In the genomic region with DNA sequence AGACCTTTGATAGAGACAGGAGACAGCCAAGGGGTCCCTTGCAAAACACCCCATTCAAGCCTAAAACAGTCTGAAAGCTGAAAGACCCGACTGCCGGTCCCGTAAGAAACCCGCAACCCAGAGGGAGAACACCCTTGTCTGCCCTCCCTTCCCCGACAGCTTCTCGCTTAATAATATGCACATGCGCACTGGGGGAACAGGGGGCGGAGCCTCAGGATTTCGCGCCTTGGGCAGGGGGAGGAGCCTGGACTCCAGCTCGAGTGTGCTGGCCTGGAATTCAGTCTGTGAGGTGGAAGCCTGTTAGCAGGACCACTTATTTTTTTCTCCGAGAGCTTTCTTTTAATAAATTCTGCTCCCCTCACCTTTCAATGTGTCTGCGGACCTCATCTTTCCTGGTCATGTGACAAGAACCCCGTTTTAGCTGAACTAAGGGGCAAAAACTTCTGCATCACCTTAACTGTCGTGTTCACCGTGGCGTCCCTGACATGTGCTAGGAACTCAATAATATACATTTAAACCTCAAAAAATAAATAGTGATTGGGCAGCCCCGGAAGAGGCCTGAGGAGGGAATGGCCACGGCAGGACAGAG, we compare ENCODE assay signal across 8 cellular contexts.
DNase-seq lines count a peak whose midpoint lies in the region; ATAC-seq lines count a peak whose summit lies in the region.

No MANE protein-coding gene starts in this region.

- H3K9me3 ChIP-seq in NT2/D1 (ENCODE audit: insufficient read depth, low read length) = no peaks in the 10 kb centered on the region

- H3K4me3 Mint-ChIP-seq in activated naive CD8-positive, alpha-beta T cell treated with anti-CD3 and anti-CD28 coated beads, Interleukin-2, amount 50 U/mL, for 24 hours = peak overlapping the region; percentile 39

- H3K9ac ChIP-seq in NT2/D1 (ENCODE audit: insufficient read length, low read depth) = peak overlapping the region; percentile 36

- H3K27me3 ChIP-seq in NT2/D1 (ENCODE audit: insufficient read depth, insufficient read length) = no peaks in the 10 kb centered on the region

- DNase-seq in NT2/D1 (ENCODE audit: low read depth, low spot score) (peak; percentile 22), iPS-NIHi11 (ENCODE audit: low spot score) (peak; percentile 86), dedifferentiated amniotic fluid mesenchymal stem cell (ENCODE audit: extremely low spot score) (no peak)
- peak; percentile 75 for DNase-seq in activated naive CD8-positive, alpha-beta T cell treated with anti-CD3 and anti-CD28 coated beads, Interleukin-2, amount 50 U/mL, for 24 hours
- DNase-seq in stimulated activated CD4-positive, alpha-beta T cell treated with anti-CD3 and anti-CD28 coated beads, Interleukin-4, amount 100 ng/mL, for 4 hours = peak; percentile 55 to 56
- no peak for DNase-seq in effector CD4-positive, alpha-beta T cell

- peak overlapping the region; percentile 87 for H3K27ac Mint-ChIP-seq in activated naive CD8-positive, alpha-beta T cell treated with anti-CD3 and anti-CD28 coated beads, Interleukin-2, amount 50 U/mL, for 24 hours

- H3K36me3 ChIP-seq in NT2/D1 (ENCODE audit: insufficient read depth, insufficient read length, low read length) = no peaks in the 10 kb centered on the region

- ATAC-seq in GM19452 (IDR thresholded peaks at IDR 0.05; ENCODE audit: unreplicated experiment) (peak; percentile 41), GM21786 (IDR thresholded peaks at IDR 0.05; ENCODE audit: unreplicated experiment) (no peak)
- ATAC-seq in activated naive CD8-positive, alpha-beta T cell treated with anti-CD3 and anti-CD28 coated beads, Interleukin-2, amount 50 U/mL, for 24 hours = peak; percentile 38

- H3K4me1 ChIP-seq in NT2/D1 (ENCODE audit: insufficient read depth, insufficient read length) = no peaks in the 10 kb centered on the region

- H3K4me1 Mint-ChIP-seq in activated naive CD8-positive, alpha-beta T cell treated with anti-CD3 and anti-CD28 coated beads, Interleukin-2, amount 50 U/mL, for 24 hours = peaks cover 29% of the 10 kb centered on the region

- peaks cover 10% of the 10 kb centered on the region for H3K27me3 Mint-ChIP-seq in activated naive CD8-positive, alpha-beta T cell treated with anti-CD3 and anti-CD28 coated beads, Interleukin-2, amount 50 U/mL, for 24 hours

- no peaks in the 10 kb centered on the region for H3K36me3 Mint-ChIP-seq in activated naive CD8-positive, alpha-beta T cell treated with anti-CD3 and anti-CD28 coated beads, Interleukin-2, amount 50 U/mL, for 24 hours (ENCODE audit: low read depth)

- no peaks in the 10 kb centered on the region for H3K9me3 Mint-ChIP-seq in activated naive CD8-positive, alpha-beta T cell treated with anti-CD3 and anti-CD28 coated beads, Interleukin-2, amount 50 U/mL, for 24 hours

- peak overlapping the region; percentile 2 for H3K4me3 ChIP-seq in NT2/D1 (ENCODE audit: insufficient read length, low read depth)

Comparison
In these comparisons a context has a peak if more than half of its experiments do, and no peak if none do; other contexts are left out.
1. DNase-seq: peak in NT2/D1 (single experiment), activated naive CD8-positive, alpha-beta T cell treated with anti-CD3 and anti-CD28 coated beads, Interleukin-2, amount 50 U/mL, for 24 hours (single experiment), iPS-NIHi11 (single experiment) and stimulated activated CD4-positive, alpha-beta T cell treated with anti-CD3 and anti-CD28 coated beads, Interleukin-4, amount 100 ng/mL, for 4 hours (2 of 2); none in effector CD4-positive, alpha-beta T cell (single experiment) and dedifferentiated amniotic fluid mesenchymal stem cell (single experiment).